Comparison of ENCODE assay signal across 17 cellular contexts in genomic region chr1:51314974-51315373, GRCh38. TPM values are rescaled to one million over a fixed set of nuclear protein-coding genes. Genes with fewer than 3 reads are reported as not detected.
A peak's percentile ranks its signal among the peaks of the same experiment; 100 is the strongest.
DNase-seq lines count a peak whose midpoint lies in the region; ATAC-seq and TF ChIP-seq lines count a peak whose summit lies in the region.
"Had no signal": no experiment of that assay in that cellular context is flagged by ENCODE, and none has a peak within 500 bp of the region (broad histone marks: within the 10 kb centered on the region; RNA-seq: fewer than 3 reads in every experiment).

No MANE protein-coding gene starts in this region.

- peak; percentile 18 for DNase-seq in DMS53 treated with DMSO at 0.1 percent for 48 hours (lab: John Stamatoyannopoulos, UW; ENCODE audit: unreplicated experiment)
- DNase-seq in adipocyte (ENCODE audit: low read depth): no peak
- DNase-seq in hepatocyte (ENCODE audit: low spot score): no peak
- peak; percentile 59 for DNase-seq in stomach
- DNase-seq in CD8-positive, alpha-beta T cell: no peak
- no peak for DNase-seq in neuronal stem cell (ENCODE audit: low spot score)
- no peak for DNase-seq in stimulated activated naive CD4-positive, alpha-beta T cell treated with Interleukin-2 at 50 U/mL for 16 hours (lab: John Stamatoyannopoulos, UW)
- DNase-seq: activated T-cell treated with anti-CD3 and anti-CD28 coated beads, Interleukin-2, amount 50 U/mL, for 1 hour; naive B cell; NCI-H69; stimulated activated CD4-positive, alpha-beta T cell treated with anti-CD3 and anti-CD28 coated beads, Interleukin-12 subunit alpha, Interleukin-12 subunit beta, amount 100 ng/mL, for 4 hours had no signal

- H3K4me1 ChIP-seq in adipocyte (ENCODE audit: control insufficient read depth, insufficient read depth, low read length) (peaks cover 15% of the 10 kb centered on the region), hepatocyte (ENCODE audit: insufficient read depth) (peaks cover 22% of the 10 kb centered on the region), stomach (peaks cover 15 to 30% (median 23%) of the 10 kb centered on the region in 4 donors), neuronal stem cell (ENCODE audit: control insufficient read depth in 2 of 2, insufficient read depth in 1 of 2, low read depth in 1 of 2, low read length in 2 of 2) (peaks cover 2 to 6% of the 10 kb centered on the region in 2 donors)
- H3K4me1 ChIP-seq in CD8-positive, alpha-beta T cell (ENCODE audit: insufficient read depth, low read length): no peaks in the 10 kb centered on the region

- H3K4ac ChIP-seq in neuronal stem cell (ENCODE audit: low read length): no peak overlapping the region

- TF ChIP-seq CTCF in hepatocyte (IDR thresholded peaks at IDR 0.05; ENCODE audit: poor library complexity) (no peak), stomach (IDR thresholded peaks at IDR 0.05) (no peak)
- no peak for TF ChIP-seq CTCF in CD8-positive, alpha-beta T cell (IDR thresholded peaks at IDR 0.05)

- intact Hi-C loops in stomach (cut with DNase I; ENCODE audit: low total_unique reads): no loop called here
- intact Hi-C loops in CD8-positive, alpha-beta T cell (cut with DNase I, micrococcal nuclease): no loop called here

- H2BK15ac ChIP-seq in neuronal stem cell (ENCODE audit: low read length): no peak overlapping the region

- H2BK120ac ChIP-seq in neuronal stem cell (ENCODE audit: low read depth, low read length): no peak overlapping the region

- no peak overlapping the region for H2BK12ac ChIP-seq in neuronal stem cell (ENCODE audit: low read length)

- H3K9me3 Mint-ChIP-seq in CD8-positive, alpha-beta T cell: no peaks in the 10 kb centered on the region
- H3K9me3 Mint-ChIP-seq: IgD-negative memory B cell; naive B cell; stimulated activated naive CD8-positive, alpha-beta T cell treated with anti-CD3 and anti-CD28 coated beads, Interleukin-15, Interleukin-2, amounts not matched to agents 100 ng/mL and 50 ng/mL, for 24 hours had no signal

- H3K4me2 ChIP-seq in hepatocyte: no peak overlapping the region
- H3K4me2 ChIP-seq in neuronal stem cell (ENCODE audit: insufficient read depth, low read length, poor library complexity, severe bottlenecking): no peak overlapping the region

- no peaks in the 10 kb centered on the region for H3K79me2 ChIP-seq in hepatocyte

- no peak overlapping the region for H3K27ac Mint-ChIP-seq in CD8-positive, alpha-beta T cell
- H3K27ac Mint-ChIP-seq: activated naive CD8-positive, alpha-beta T cell; IgD-negative memory B cell; stimulated activated naive CD8-positive, alpha-beta T cell treated with anti-CD3 and anti-CD28 coated beads, Interleukin-15, Interleukin-2, amounts not matched to agents 100 ng/mL and 50 ng/mL, for 24 hours had no signal

- no peaks in the 10 kb centered on the region for H3K9me2 ChIP-seq in hepatocyte (replicated peaks; ENCODE audit: insufficient read depth)

- CTCF ChIA-PET in CD8-positive, alpha-beta T cell (lab: Charles Lee): interaction anchor here (1.4 kb wide), 1 partner anchor 18 kb away, joined by 4 read pairs; no protein-coding TSS in a partner anchor

- no peak overlapping the region for H3K18ac ChIP-seq in neuronal stem cell (ENCODE audit: low read length)

- H3K4me1 Mint-ChIP-seq in CD8-positive, alpha-beta T cell (ENCODE audit: low read depth): peaks cover 4% of the 10 kb centered on the region

- H3K79me1 ChIP-seq in neuronal stem cell (ENCODE audit: low read depth, low read length): no peaks in the 10 kb centered on the region

- no peaks in the 10 kb centered on the region for H3K36me3 Mint-ChIP-seq in CD8-positive, alpha-beta T cell
- H3K36me3 Mint-ChIP-seq: activated naive CD8-positive, alpha-beta T cell; IgD-negative memory B cell; naive B cell had no signal

- H3K14ac ChIP-seq in neuronal stem cell (ENCODE audit: low read length): no peak overlapping the region

- H3K4me3 ChIP-seq in adipocyte (ENCODE audit: low read length) (no peak overlapping the region), hepatocyte (no peak overlapping the region), stomach (no peak overlapping the region), neuronal stem cell (ENCODE audit: low read length in 2 of 2) (no peak overlapping the region)
- no peak overlapping the region for H3K4me3 ChIP-seq in CD8-positive, alpha-beta T cell (ENCODE audit: low read depth, low read length)
- H3K4me3 ChIP-seq: cardiac muscle cell, Peyer's patch had no signal

- peak overlapping the region; percentile 56 for H3K9ac ChIP-seq in adipocyte (ENCODE audit: low read length)
- H3K9ac ChIP-seq in neuronal stem cell (ENCODE audit: low read depth, low read length, poor library complexity): no peak overlapping the region

- H2AFZ ChIP-seq in hepatocyte (no peak overlapping the region), neuronal stem cell (ENCODE audit: low read length) (no peak overlapping the region)

- TF ChIP-seq EP300 in stomach (IDR thresholded peaks at IDR 0.05): no peak

- no peak overlapping the region for H4K8ac ChIP-seq in neuronal stem cell (ENCODE audit: low read depth, low read length)

- H3K36me3 ChIP-seq in adipocyte (ENCODE audit: control insufficient read depth, insufficient read depth, low read length, severe bottlenecking) (no peaks in the 10 kb centered on the region), hepatocyte (replicated peaks; ENCODE audit: insufficient read depth, low read depth) (no peaks in the 10 kb centered on the region), stomach (peaks cover 0 to 27% (median 15%) of the 10 kb centered on the region in 4 donors), neuronal stem cell (replicated peaks in 1 of 2; ENCODE audit: control insufficient read depth in 2 of 2, insufficient read depth in 2 of 2, low read length in 2 of 2) (no peaks in the 10 kb centered on the region)
- H3K36me3 ChIP-seq in CD8-positive, alpha-beta T cell (ENCODE audit: insufficient read depth, low read length): no peaks in the 10 kb centered on the region
- H3K36me3 ChIP-seq: cardiac muscle cell, Peyer's patch had no signal

- H3K9me3 ChIP-seq in adipocyte (ENCODE audit: control insufficient read depth, low read length): no peaks in the 10 kb centered on the region
- H3K9me3 ChIP-seq in hepatocyte (ENCODE audit: low read depth): no peaks in the 10 kb centered on the region
- no peaks in the 10 kb centered on the region for H3K9me3 ChIP-seq in stomach
- no peaks in the 10 kb centered on the region for H3K9me3 ChIP-seq in CD8-positive, alpha-beta T cell (ENCODE audit: low read length)
- no peaks in the 10 kb centered on the region for H3K9me3 ChIP-seq in neuronal stem cell (replicated peaks in 1 of 2; ENCODE audit: control insufficient read depth in 2 of 2, insufficient read depth in 1 of 2, low read depth in 1 of 2, low read length in 2 of 2)
- H3K9me3 ChIP-seq: Peyer's patch had no signal

- WGBS in hepatocyte (ENCODE audit: low lambda C conversion rate, missing lambda C conversion rate): 75% methylated on average over 2 of the region's 3 CpGs
- WGBS in stomach, 5 donors: 32 to 50% (median 41%) methylated on average over 3 of the region's 3 CpGs
- WGBS in neuronal stem cell (ENCODE audit: extremely low coverage in 2 of 2, insufficient read length in 2 of 2, insufficient replicate concordance in 1 of 2), 2 donors: no CpG with 5 or more reads among the region's 3 CpGs

- no peaks in the 10 kb centered on the region for H3K27me3 Mint-ChIP-seq in CD8-positive, alpha-beta T cell (ENCODE audit: low read depth)
- H3K27me3 Mint-ChIP-seq: activated naive CD8-positive, alpha-beta T cell; IgD-negative memory B cell; naive B cell; stimulated activated naive CD8-positive, alpha-beta T cell treated with anti-CD3 and anti-CD28 coated beads, Interleukin-15, Interleukin-2, amounts not matched to agents 100 ng/mL and 50 ng/mL, for 24 hours had no signal

- POLR2A ChIA-PET in CD8-positive, alpha-beta T cell (lab: Charles Lee): no interaction called here

- no peak for ATAC-seq in CD8-positive, alpha-beta T cell
- no peak for ATAC-seq in GM18498 (IDR thresholded peaks at IDR 0.05; ENCODE audit: unreplicated experiment)

- H3K27me3 ChIP-seq in adipocyte (replicated peaks; ENCODE audit: control insufficient read depth, insufficient read depth, low read length): no peaks in the 10 kb centered on the region
- H3K27me3 ChIP-seq in hepatocyte: no peaks in the 10 kb centered on the region
- H3K27me3 ChIP-seq in stomach: no peaks in the 10 kb centered on the region
- no peaks in the 10 kb centered on the region for H3K27me3 ChIP-seq in CD8-positive, alpha-beta T cell (ENCODE audit: insufficient read depth, low read length)
- H3K27me3 ChIP-seq in neuronal stem cell (ENCODE audit: control insufficient read depth in 3 of 3, insufficient read depth in 3 of 3, low read depth in 1 of 3, low read length in 3 of 3): peaks cover 0 to 5% (median 0%) of the 10 kb centered on the region in 3 experiments
- H3K27me3 ChIP-seq: cardiac muscle cell, Peyer's patch had no signal

- no peaks in the 10 kb centered on the region for H4K20me1 ChIP-seq in hepatocyte (ENCODE audit: insufficient read depth, poor library complexity, severe bottlenecking)

- H3K27ac ChIP-seq in hepatocyte: peak overlapping the region; percentile 88
- H3K27ac ChIP-seq in stomach: peak overlapping the region; percentile 9 to 85 (median 68)
- no peak overlapping the region for H3K27ac ChIP-seq in CD8-positive, alpha-beta T cell (ENCODE audit: low read depth, low read length)
- no peak overlapping the region for H3K27ac ChIP-seq in neuronal stem cell (replicated peaks; ENCODE audit: low read length)
- H3K27ac ChIP-seq: cardiac muscle cell had no signal

- H2BK5ac ChIP-seq in neuronal stem cell (ENCODE audit: low read length): no peak overlapping the region

- no peak overlapping the region for H3K4me3 Mint-ChIP-seq in CD8-positive, alpha-beta T cell
- H3K4me3 Mint-ChIP-seq: activated naive CD8-positive, alpha-beta T cell; IgD-negative memory B cell; naive B cell; stimulated activated naive CD8-positive, alpha-beta T cell treated with anti-CD3 and anti-CD28 coated beads, Interleukin-15, Interleukin-2, amounts not matched to agents 100 ng/mL and 50 ng/mL, for 24 hours had no signal

- H3K23ac ChIP-seq in neuronal stem cell (ENCODE audit: low read depth, low read length, poor library complexity): no peak overlapping the region

- TF ChIP-seq POLR2A in stomach (IDR thresholded peaks at IDR 0.05): no peak

- no peak overlapping the region for H4K91ac ChIP-seq in neuronal stem cell (ENCODE audit: low read depth, low read length, poor library complexity)

- no peak overlapping the region for H2AK5ac ChIP-seq in neuronal stem cell (ENCODE audit: low read depth, low read length)

RNA-seq across cellular contexts. Expression of gene TTC39A, which starts 15.4 kb away (rescaled TPM):
- total RNA-seq in hepatocyte (35.1 and 40.0 TPM in 2 replicates), stomach (100 to 1,000 TPM in 1 of 5 donors, 10 to 100 TPM in 4; 19.3 to 159 (median 33.6) TPM)
- polyA plus RNA-seq in hepatocyte (18.9 and 20.5 TPM in 2 replicates), stomach (10 to 100 TPM in 2 of 3 donors, 1 to 10 TPM in 1; 8.3 to 59.3 (median 21.6) TPM)
- not detected for total RNA-seq in CD8-positive, alpha-beta T cell
- polyA plus RNA-seq in neuronal stem cell (2013, experiment 1 of 2): 0.89 TPM
- 0.71 TPM for polyA plus RNA-seq in neuronal stem cell (2013, experiment 2 of 2)
- polyA plus RNA-seq: IgD-negative memory B cell had no signal

Comparison
In these comparisons a context has a peak if more than half of its experiments do, and no peak if none do; other contexts are left out.
1. DNase-seq: peak in DMS53 treated with DMSO at 0.1 percent for 48 hours (single experiment) and stomach (single experiment); none in adipocyte (single experiment), hepatocyte (single experiment), CD8-positive, alpha-beta T cell (0 of 7), neuronal stem cell (single experiment) and stimulated activated naive CD4-positive, alpha-beta T cell treated with Interleukin-2 at 50 U/mL for 16 hours (single experiment).
2. H3K27ac ChIP-seq: peak in hepatocyte (single experiment) and stomach (5 of 5); none in CD8-positive, alpha-beta T cell (single experiment) and neuronal stem cell (single experiment).
3. RNA of gene TTC39A, which starts 15.4 kb away (total RNA-seq): 35.1 to 40.0 TPM in hepatocyte and 19.3 to 159 TPM in stomach; not detected in CD8-positive, alpha-beta T cell; every median in the first group is over 10 times any median in the second.